24 cellular contexts compared by ENCODE assay signal in genomic region chr12:114853003-114853529, GRCh38.
DNase-seq lines count a peak whose midpoint lies in the region; ATAC-seq and TF ChIP-seq lines count a peak whose summit lies in the region.
"Had no signal": no experiment of that assay in that cellular context is flagged by ENCODE, and none has a peak within 500 bp of the region (broad histone marks: within the 10 kb centered on the region; RNA-seq: fewer than 3 reads in every experiment).

No MANE protein-coding gene starts in this region.

- in situ Hi-C loops in KBM-7 (cut with MboI; ENCODE audit: low pct_unique_long_range_greater_than_20kb, low sequenced_read_pairs) = no loop called here

- DNase-seq in EL (peak; percentile 19), KBM-7 (peak; percentile 5), cardiac fibroblast (ENCODE audit: low read depth in 2 of 2) (peak; percentile 14 to 27), retina (peak; percentile 42), NCI-H774 (lab: John Stamatoyannopoulos, UW) (no peak)
- DNase-seq: activated CD4-positive, CD25-positive, alpha-beta regulatory T cell; activated T-cell treated with anti-CD3 and anti-CD28 coated beads, Interleukin-2, amount 50 U/mL, for 72 hours; head of caudate nucleus; islet precursor cell; Karpas-422; NCI-H1092; NCI-H1694 treated with DMSO at 0.1 percent for 48 hours; NCI-H510A treated with DMSO at 0.1 percent for 48 hours; NK-92 treated with Interleukin-12 subunit alpha and Interleukin-12 subunit beta, amount 100 ng/mL, for 24 hours; PC-9; posterior cingulate gyrus; SK-N-SH; stimulated activated CD4-positive, alpha-beta T cell treated with anti-CD3 and anti-CD28 coated beads, Interleukin-4, amount 100 ng/mL, for 24 hours; tibial artery had no signal

- ATAC-seq in GM21619 (IDR thresholded peaks at IDR 0.05; ENCODE audit: unreplicated experiment) (no peak), GM19324 (IDR thresholded peaks at IDR 0.05; ENCODE audit: low FRiP score, unreplicated experiment) (no peak)
- ATAC-seq: activated T-cell treated with anti-CD3 and anti-CD28 coated beads, Interleukin-2, amount 50 U/mL, for 72 hours; Right ventricle myocardium inferior had no signal

- TF ChIP-seq CTCF in cardiac fibroblast (IDR thresholded peaks at IDR 0.05; ENCODE audit: low read depth, low read length) = no peak

- no peak overlapping the region for H3K4me3 ChIP-seq in cardiac fibroblast (replicated peaks in 1 of 2; ENCODE audit: low read depth in 2 of 2, low read length in 2 of 2)
- H3K4me3 ChIP-seq: ascending aorta, cardiac muscle cell, PC-9, tibial artery had no signal
